Comparison of ENCODE assay signal across 20 cellular contexts in genomic region chr3:184952671-184953070, GRCh38.
DNase-seq lines count a peak whose midpoint lies in the region; ATAC-seq and TF ChIP-seq lines count a peak whose summit lies in the region.
"Had no signal": no experiment of that assay in that cellular context is flagged by ENCODE, and none has a peak within 500 bp of the region (broad histone marks: within the 10 kb centered on the region; RNA-seq: fewer than 3 reads in every experiment).

No MANE protein-coding gene starts in this region.

- intact Hi-C loops in activated CD4-positive, alpha-beta T cell treated with anti-CD3 and anti-CD28 coated beads, Interleukin-2, amount 10 ng/mL, durations not matched to agents 24 days and 14 days (cut with micrococcal nuclease), result no loop called here
- intact Hi-C loops in left colon (cut with DNase I, micrococcal nuclease), result no loop called here

- no peak overlapping the region for H3K4me3 ChIP-seq in HUES48 (ENCODE audit: low read depth, low read length)
- no peak overlapping the region for H3K4me3 ChIP-seq in adipocyte (ENCODE audit: low read length)
- H3K4me3 ChIP-seq: A549, right atrium auricular region, vagina had no signal

- peaks cover 10% of the 10 kb centered on the region for H3K4me1 Mint-ChIP-seq in activated CD4-positive, alpha-beta T cell treated with anti-CD3 and anti-CD28 coated beads, Interleukin-2, amount 10 ng/mL, durations not matched to agents 24 days and 14 days
- H3K4me1 Mint-ChIP-seq in nephron, result peaks cover 8% of the 10 kb centered on the region

- H3K9me3 Mint-ChIP-seq in activated CD4-positive, alpha-beta T cell treated with anti-CD3 and anti-CD28 coated beads, Interleukin-2, amount 10 ng/mL, durations not matched to agents 24 days and 14 days, result no peaks in the 10 kb centered on the region
- H3K9me3 Mint-ChIP-seq in nephron, result no peaks in the 10 kb centered on the region
- H3K9me3 Mint-ChIP-seq: CD8-positive, alpha-beta T cell had no signal

- H3K9me3 ChIP-seq in HUES48 (ENCODE audit: control insufficient read depth, insufficient read depth, low read length) (no peaks in the 10 kb centered on the region), adipocyte (ENCODE audit: control insufficient read depth, low read length) (no peaks in the 10 kb centered on the region)
- H3K9me3 ChIP-seq: A549, right atrium auricular region, vagina had no signal

- H3K36me3 Mint-ChIP-seq in activated CD4-positive, alpha-beta T cell treated with anti-CD3 and anti-CD28 coated beads, Interleukin-2, amount 10 ng/mL, durations not matched to agents 24 days and 14 days (ENCODE audit: low read depth), result peaks cover 9% of the 10 kb centered on the region
- H3K36me3 Mint-ChIP-seq in nephron (ENCODE audit: low read depth), result peaks cover 19% of the 10 kb centered on the region

- H3K9ac ChIP-seq in HUES48 (ENCODE audit: low read depth, low read length) (no peak overlapping the region), adipocyte (ENCODE audit: low read length) (no peak overlapping the region)

- peak overlapping the region; percentile 54 for H3K27ac ChIP-seq in HUES48 (ENCODE audit: low read depth, low read length)
- H3K27ac ChIP-seq: A549, right atrium auricular region, vagina had no signal

- no peak for ATAC-seq in left colon
- ATAC-seq: A549; CD8-positive, alpha-beta T cell had no signal

- H3K27ac Mint-ChIP-seq in activated CD4-positive, alpha-beta T cell treated with anti-CD3 and anti-CD28 coated beads, Interleukin-2, amount 10 ng/mL, durations not matched to agents 24 days and 14 days, result peak overlapping the region; percentile 85
- H3K27ac Mint-ChIP-seq in nephron, result peak overlapping the region in 2 of 3 experiments; percentile 18 to 47
- H3K27ac Mint-ChIP-seq: CD8-positive, alpha-beta T cell had no signal

- H3K4me3 Mint-ChIP-seq in activated CD4-positive, alpha-beta T cell treated with anti-CD3 and anti-CD28 coated beads, Interleukin-2, amount 10 ng/mL, durations not matched to agents 24 days and 14 days, result peak overlapping the region; percentile 18
- H3K4me3 Mint-ChIP-seq in nephron, result no peak overlapping the region
- H3K4me3 Mint-ChIP-seq: CD8-positive, alpha-beta T cell had no signal

- H3K27me3 ChIP-seq in HUES48 (ENCODE audit: control insufficient read depth, insufficient read depth, low read length), result no peaks in the 10 kb centered on the region
- H3K27me3 ChIP-seq in adipocyte (replicated peaks; ENCODE audit: control insufficient read depth, insufficient read depth, low read length), result no peaks in the 10 kb centered on the region
- H3K27me3 ChIP-seq: right atrium auricular region, vagina had no signal

- DNase-seq in activated CD4-positive, alpha-beta T cell treated with anti-CD3 and anti-CD28 coated beads, Interleukin-2, amount 10 ng/mL, durations not matched to agents 24 days and 14 days, result no peak
- no peak for DNase-seq in activated CD4-positive, alpha-beta T cell treated with anti-CD3 and anti-CD28 coated beads for 1 hour
- DNase-seq in adipocyte (ENCODE audit: low read depth) (peak; percentile 48), NCI-H146 (lab: John Stamatoyannopoulos, UW) (no peak), left colon (no peak), H4 (ENCODE audit: low spot score) (no peak)
- DNase-seq: activated CD4-positive, alpha-beta T cell treated with anti-CD3 and anti-CD28 coated beads for 48 hours; activated T-cell treated with anti-CD3 and anti-CD28 coated beads, Interleukin-2, amount 50 U/mL, for 1 hour; amniotic stem cell; CD8-positive, alpha-beta T cell; central memory CD4-positive, alpha-beta T cell; DND-41; effector CD4-positive, alpha-beta T cell; hypothalamus; NCI-H2107 had no signal

- no peaks in the 10 kb centered on the region for H3K36me3 ChIP-seq in HUES48 (ENCODE audit: control insufficient read depth, insufficient read depth, low read length)
- peaks cover 6% of the 10 kb centered on the region for H3K36me3 ChIP-seq in adipocyte (ENCODE audit: control insufficient read depth, insufficient read depth, low read length, severe bottlenecking)

- H3K4me1 ChIP-seq in HUES48 (ENCODE audit: control insufficient read depth, insufficient read depth, low read length) (peaks cover 26% of the 10 kb centered on the region), adipocyte (ENCODE audit: control insufficient read depth, insufficient read depth, low read length) (peaks cover 14% of the 10 kb centered on the region)
- H3K4me1 ChIP-seq: A549, right atrium auricular region, vagina had no signal

- no peaks in the 10 kb centered on the region for H3K27me3 Mint-ChIP-seq in activated CD4-positive, alpha-beta T cell treated with anti-CD3 and anti-CD28 coated beads, Interleukin-2, amount 10 ng/mL, durations not matched to agents 24 days and 14 days
- no peaks in the 10 kb centered on the region for H3K27me3 Mint-ChIP-seq in nephron (ENCODE audit: low read depth)

- no peak for TF ChIP-seq CTCF in nephron (IDR thresholded peaks at IDR 0.05; ENCODE audit: unreplicated experiment in 3 of 3)
